Comparison of ENCODE assay signal across 1 cellular context in the genomic region with DNA sequence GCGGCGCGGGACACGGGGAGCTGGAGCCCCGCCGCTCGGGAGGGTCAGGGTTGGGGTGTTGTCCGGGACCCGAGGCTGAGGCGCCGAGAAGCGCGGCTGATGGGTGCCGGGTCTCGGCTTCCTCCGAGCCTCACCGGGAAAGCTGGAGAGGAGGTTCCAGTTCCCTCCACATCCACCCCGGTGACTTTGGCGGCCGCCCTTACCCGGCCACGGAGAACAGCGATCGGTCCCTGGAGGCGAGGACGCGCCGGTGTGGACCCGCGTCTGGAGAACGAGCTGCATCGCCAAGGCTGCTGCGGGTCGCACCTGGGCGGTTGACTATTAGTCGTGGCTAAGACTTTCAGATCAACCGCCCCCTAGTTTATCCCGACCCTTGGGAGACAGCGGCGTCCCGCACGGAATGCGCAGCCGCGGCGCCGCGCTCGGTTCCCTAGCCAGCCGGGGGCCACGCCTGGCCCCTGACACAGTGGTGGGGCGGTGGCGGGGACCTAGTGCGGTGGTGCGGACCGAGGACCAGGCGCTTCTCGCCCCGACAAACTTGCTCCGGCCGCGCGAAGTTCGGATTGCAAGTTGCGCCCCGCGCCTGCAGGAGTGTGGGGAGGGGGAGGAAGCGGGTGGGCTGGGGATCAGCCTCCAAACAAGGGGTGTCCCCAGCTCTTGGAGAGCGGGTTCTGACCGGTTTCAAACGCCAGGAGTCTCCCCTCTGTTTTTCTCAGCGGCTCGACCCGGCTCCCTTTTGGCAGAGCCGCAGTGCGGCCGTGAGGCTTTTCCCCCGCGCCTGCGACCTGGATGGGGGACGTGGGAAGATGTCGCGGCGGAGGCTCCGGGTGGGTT.
TF ChIP-seq lines count a peak whose summit lies in the region.

No MANE protein-coding gene starts in this region.

TF ChIP-seq in K562, 482 proteins besides CTCF, POLR2A, EP300 and RAD21 (continued from another document and continues in another):
- TF ChIP-seq BRF2 (IDR thresholded peaks at IDR 0.05; ENCODE audit: borderline replicate concordance, insufficient read depth, insufficient read length) (no peak), HLTF (IDR thresholded peaks at IDR 0.05) (no peak), MTA2 (IDR thresholded peaks at IDR 0.05; ENCODE audit: low read depth) (no peak), ZNF174 (CRISPR knock-in tag; IDR thresholded peaks at IDR 0.05) (no peak), BRD9 (IDR thresholded peaks at IDR 0.05; ENCODE audit: low read depth, partially characterized antibody) (no peak), RBM25 (IDR thresholded peaks at IDR 0.05; ENCODE audit: low read depth, low read length, severe bottlenecking) (no peak), CHD1 (IDR thresholded peaks at IDR 0.05; ENCODE audit: low read length) (peak; percentile 62), ARID4B (CRISPR knock-in tag; IDR thresholded peaks at IDR 0.05) (peak; percentile 38; the same call in 1 of the 2 replicates), MYC (IDR thresholded peaks at IDR 0.05; ENCODE audit: low read depth, low read length) (no peak), MYC (CRISPR knock-in tag; IDR thresholded peaks at IDR 0.05; ENCODE audit: borderline replicate concordance, low read depth) (no peak), ZNF75A (CRISPR knock-in tag; IDR thresholded peaks at IDR 0.05) (no peak), RFX1 (IDR thresholded peaks at IDR 0.05) (no peak), U2AF2 (optimal IDR thresholded peaks at IDR 0.05; ENCODE audit: low read depth, low read length) (no peak), ZKSCAN1 (IDR thresholded peaks at IDR 0.05; ENCODE audit: low read depth, low read length) (no peak), TSC22D4 (tag; IDR thresholded peaks at IDR 0.05) (no peak), ZNF511 (CRISPR knock-in tag; IDR thresholded peaks at IDR 0.05) (0 out of 2 replicates have a peak, but pooled peaks have one; percentile 19), SRSF3 (IDR thresholded peaks at IDR 0.05; ENCODE audit: insufficient read depth, low read length) (no peak), ZZZ3 (IDR thresholded peaks at IDR 0.05) (no peak), KAT7 (CRISPR knock-in tag; IDR thresholded peaks at IDR 0.05; ENCODE audit: borderline replicate concordance) (0 out of 2 replicates have a peak, but pooled peaks have one; percentile 10), BCLAF1 (IDR thresholded peaks at IDR 0.05; ENCODE audit: borderline replicate concordance in 1 of 2, control insufficient read depth in 1 of 2, low read depth in 2 of 2, low read length in 1 of 2) (no peak), ZBTB2 (IDR thresholded peaks at IDR 0.05) (no peak), ZBTB1 (CRISPR knock-in tag; IDR thresholded peaks at IDR 0.05; ENCODE audit: borderline replicate concordance, low read depth) (peak; percentile 26), ZSCAN29 (IDR thresholded peaks at IDR 0.05) (peak; percentile 1), CBX3 (IDR thresholded peaks at IDR 0.05; ENCODE audit: borderline replicate concordance in 1 of 2, low read length in 2 of 2) (no peak), HDAC8 (tag; IDR thresholded peaks at IDR 0.05) (no peak), ZNF408 (CRISPR knock-in tag; IDR thresholded peaks at IDR 0.05; ENCODE audit: low read depth) (no peak), ZNF785 (CRISPR knock-in tag; IDR thresholded peaks at IDR 0.05) (no peak), GTF2E2 (tag; IDR thresholded peaks at IDR 0.05) (no peak), ZNF764 (CRISPR knock-in tag; IDR thresholded peaks at IDR 0.05; ENCODE audit: low read depth) (no peak), SMAD2 (IDR thresholded peaks at IDR 0.05; ENCODE audit: low read depth, low read length) (no peak), TEAD1 (CRISPR knock-in tag; IDR thresholded peaks at IDR 0.05) (0 out of 4 replicates have a peak, but pooled peaks of 1 of the 2 experiments have one; percentile 50)
- TF ChIP-seq, protein P1, sequence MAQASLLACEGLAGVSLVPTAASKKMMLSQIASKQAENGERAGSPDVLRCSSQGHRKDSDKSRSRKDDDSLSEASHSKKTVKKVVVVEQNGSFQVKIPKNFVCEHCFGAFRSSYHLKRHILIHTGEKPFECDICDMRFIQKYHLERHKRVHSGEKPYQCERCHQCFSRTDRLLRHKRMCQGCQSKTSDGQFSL (CRISPR knock-in tag; IDR thresholded peaks at IDR 0.05) = no peak
- TF ChIP-seq, protein P1 (tag; IDR thresholded peaks at IDR 0.05) = no peak
- TF ChIP-seq, protein P2, sequence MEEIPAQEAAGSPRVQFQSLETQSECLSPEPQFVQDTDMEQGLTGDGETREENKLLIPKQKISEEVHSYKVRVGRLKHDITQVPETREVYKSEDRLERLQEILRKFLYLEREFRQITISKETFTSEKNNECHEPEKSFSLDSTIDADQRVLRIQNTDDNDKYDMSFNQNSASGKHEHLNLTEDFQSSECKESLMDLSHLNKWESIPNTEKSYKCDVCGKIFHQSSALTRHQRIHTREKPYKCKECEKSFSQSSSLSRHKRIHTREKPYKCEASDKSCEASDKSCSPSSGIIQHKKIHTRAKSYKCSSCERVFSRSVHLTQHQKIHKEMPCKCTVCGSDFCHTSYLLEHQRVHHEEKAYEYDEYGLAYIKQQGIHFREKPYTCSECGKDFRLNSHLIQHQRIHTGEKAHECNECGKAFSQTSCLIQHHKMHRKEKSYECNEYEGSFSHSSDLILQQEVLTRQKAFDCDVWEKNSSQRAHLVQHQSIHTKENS (CRISPR knock-in tag; IDR thresholded peaks at IDR 0.05) = no peak
- TF ChIP-seq, protein P3, sequence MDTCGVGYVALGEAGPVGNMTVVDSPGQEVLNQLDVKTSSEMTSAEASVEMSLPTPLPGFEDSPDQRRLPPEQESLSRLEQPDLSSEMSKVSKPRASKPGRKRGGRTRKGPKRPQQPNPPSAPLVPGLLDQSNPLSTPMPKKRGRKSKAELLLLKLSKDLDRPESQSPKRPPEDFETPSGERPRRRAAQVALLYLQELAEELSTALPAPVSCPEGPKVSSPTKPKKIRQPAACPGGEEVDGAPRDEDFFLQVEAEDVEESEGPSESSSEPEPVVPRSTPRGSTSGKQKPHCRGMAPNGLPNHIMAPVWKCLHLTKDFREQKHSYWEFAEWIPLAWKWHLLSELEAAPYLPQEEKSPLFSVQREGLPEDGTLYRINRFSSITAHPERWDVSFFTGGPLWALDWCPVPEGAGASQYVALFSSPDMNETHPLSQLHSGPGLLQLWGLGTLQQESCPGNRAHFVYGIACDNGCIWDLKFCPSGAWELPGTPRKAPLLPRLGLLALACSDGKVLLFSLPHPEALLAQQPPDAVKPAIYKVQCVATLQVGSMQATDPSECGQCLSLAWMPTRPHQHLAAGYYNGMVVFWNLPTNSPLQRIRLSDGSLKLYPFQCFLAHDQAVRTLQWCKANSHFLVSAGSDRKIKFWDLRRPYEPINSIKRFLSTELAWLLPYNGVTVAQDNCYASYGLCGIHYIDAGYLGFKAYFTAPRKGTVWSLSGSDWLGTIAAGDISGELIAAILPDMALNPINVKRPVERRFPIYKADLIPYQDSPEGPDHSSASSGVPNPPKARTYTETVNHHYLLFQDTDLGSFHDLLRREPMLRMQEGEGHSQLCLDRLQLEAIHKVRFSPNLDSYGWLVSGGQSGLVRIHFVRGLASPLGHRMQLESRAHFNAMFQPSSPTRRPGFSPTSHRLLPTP (IDR thresholded peaks at IDR 0.05; ENCODE audit: borderline replicate concordance, extremely low read depth, insufficient read length) = no peak
- TF ChIP-seq, protein P4, sequence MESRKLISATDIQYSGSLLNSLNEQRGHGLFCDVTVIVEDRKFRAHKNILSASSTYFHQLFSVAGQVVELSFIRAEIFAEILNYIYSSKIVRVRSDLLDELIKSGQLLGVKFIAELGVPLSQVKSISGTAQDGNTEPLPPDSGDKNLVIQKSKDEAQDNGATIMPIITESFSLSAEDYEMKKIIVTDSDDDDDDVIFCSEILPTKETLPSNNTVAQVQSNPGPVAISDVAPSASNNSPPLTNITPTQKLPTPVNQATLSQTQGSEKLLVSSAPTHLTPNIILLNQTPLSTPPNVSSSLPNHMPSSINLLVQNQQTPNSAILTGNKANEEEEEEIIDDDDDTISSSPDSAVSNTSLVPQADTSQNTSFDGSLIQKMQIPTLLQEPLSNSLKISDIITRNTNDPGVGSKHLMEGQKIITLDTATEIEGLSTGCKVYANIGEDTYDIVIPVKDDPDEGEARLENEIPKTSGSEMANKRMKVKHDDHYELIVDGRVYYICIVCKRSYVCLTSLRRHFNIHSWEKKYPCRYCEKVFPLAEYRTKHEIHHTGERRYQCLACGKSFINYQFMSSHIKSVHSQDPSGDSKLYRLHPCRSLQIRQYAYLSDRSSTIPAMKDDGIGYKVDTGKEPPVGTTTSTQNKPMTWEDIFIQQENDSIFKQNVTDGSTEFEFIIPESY (CRISPR knock-in tag; IDR thresholded peaks at IDR 0.05) = no peak
- TF ChIP-seq, protein P5, sequence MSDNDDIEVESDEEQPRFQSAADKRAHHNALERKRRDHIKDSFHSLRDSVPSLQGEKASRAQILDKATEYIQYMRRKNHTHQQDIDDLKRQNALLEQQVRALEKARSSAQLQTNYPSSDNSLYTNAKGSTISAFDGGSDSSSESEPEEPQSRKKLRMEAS (CRISPR knock-in tag; IDR thresholded peaks at IDR 0.05) = peak; percentile 44
